ENCODE assay signal across 4 cellular contexts in the genomic region with DNA sequence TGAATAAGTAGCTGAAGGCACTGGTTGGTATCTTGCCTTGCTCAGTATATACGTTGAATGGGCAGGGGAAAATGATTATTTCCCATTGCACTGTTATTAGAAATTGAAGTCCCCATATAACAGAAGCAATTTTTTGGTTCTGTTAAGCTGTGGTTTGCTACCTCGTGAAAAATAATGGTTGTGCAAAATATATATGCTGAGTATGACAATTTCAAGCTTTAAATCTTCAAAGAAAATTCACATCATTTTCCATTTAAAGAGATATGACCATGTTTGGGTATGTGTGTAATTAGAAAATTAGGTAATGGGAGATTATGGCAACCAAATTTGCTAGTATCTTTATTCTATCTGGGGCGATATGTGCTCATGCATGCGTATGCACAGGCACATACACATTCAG.
TF ChIP-seq lines count a peak whose summit lies in the region.

No MANE protein-coding gene starts in this region.

TF ChIP-seq in HepG2, 621 proteins besides CTCF, POLR2A, EP300 and RAD21:
- no peak for TF ChIP-seq MED1 (CRISPR knock-in tag; IDR thresholded peaks at IDR 0.05)
- no peak for TF ChIP-seq NPAS2 (CRISPR knock-in tag; IDR thresholded peaks at IDR 0.05; ENCODE audit: borderline replicate concordance)
- no peak for TF ChIP-seq TP53 (CRISPR knock-in tag; conservative IDR thresholded peaks at IDR 0.05)
- no peak for TF ChIP-seq DPF2 (CRISPR knock-in tag; IDR thresholded peaks at IDR 0.05; ENCODE audit: borderline replicate concordance, low read depth)
- peak; percentile 73 to 82 for TF ChIP-seq MAFK (conservative IDR thresholded peaks at IDR 0.05 in 1 of 2, IDR thresholded peaks at IDR 0.05 in 1 of 2; ENCODE audit: low read length in 2 of 2)
- TF ChIP-seq MAFF (IDR thresholded peaks at IDR 0.05; ENCODE audit: low read depth, low read length), result peak; percentile 73

TF ChIP-seq in A549, 52 proteins besides CTCF, POLR2A, EP300 and RAD21:
- no peak for TF ChIP-seq EHF (CRISPR knock-in tag; IDR thresholded peaks at IDR 0.05)
- TF ChIP-seq MAFK (IDR thresholded peaks at IDR 0.05; ENCODE audit: partially characterized antibody), result peak; percentile 66

TF ChIP-seq in IMR-90, 13 proteins besides CTCF, POLR2A, EP300 and RAD21:
- TF ChIP-seq RFX5 (IDR thresholded peaks at IDR 0.05; ENCODE audit: low read depth, low read length) (no peak), CEBPB (IDR thresholded peaks at IDR 0.05; ENCODE audit: low read depth, low read length) (no peak), RCOR1 (IDR thresholded peaks at IDR 0.05; ENCODE audit: insufficient replicate concordance, low read length) (no peak), MXI1 (IDR thresholded peaks at IDR 0.05; ENCODE audit: borderline replicate concordance, low read depth, low read length) (no peak), CHD1 (IDR thresholded peaks at IDR 0.05; ENCODE audit: low read depth, low read length) (no peak), MAFK (IDR thresholded peaks at IDR 0.05; ENCODE audit: low read depth, low read length) (peak; percentile 48; the same call in 1 of the 2 replicates)

TF ChIP-seq in K562, 482 proteins besides CTCF, POLR2A, EP300 and RAD21:
- TF ChIP-seq NONO (IDR thresholded peaks at IDR 0.05; ENCODE audit: low read depth in 2 of 2, low read length in 1 of 2) (no peak), MAFF (IDR thresholded peaks at IDR 0.05; ENCODE audit: low read length) (0 out of 2 replicates have a peak, but pooled peaks have one; percentile 7)
